ENCODE assay signal across 8 cellular contexts in the genomic region with DNA sequence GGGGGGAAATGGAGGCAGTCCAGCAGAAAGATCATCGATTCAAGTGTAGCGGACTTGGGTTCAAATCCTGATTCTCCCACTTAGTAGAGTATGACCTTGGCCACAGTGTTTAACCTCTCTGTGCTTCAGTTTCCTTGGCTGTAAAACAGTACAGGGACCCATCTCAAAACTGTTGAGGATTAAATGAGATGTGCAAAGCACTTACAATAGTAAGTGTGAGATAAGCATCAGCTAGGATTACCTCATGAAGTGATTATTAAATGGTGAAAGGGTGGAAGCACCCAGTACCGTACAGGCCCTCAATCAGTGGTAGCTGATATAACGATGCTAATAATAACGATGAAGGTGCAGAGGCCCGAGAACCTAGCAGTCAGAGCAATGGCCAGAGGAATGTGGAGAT. TPM values are rescaled to one million over a fixed set of nuclear protein-coding genes. Genes with fewer than 3 reads are reported as not detected.
A peak's percentile ranks its signal among the peaks of the same experiment; 100 is the strongest.
DNase-seq lines count a peak whose midpoint lies in the region; ATAC-seq and TF ChIP-seq lines count a peak whose summit lies in the region.

No MANE protein-coding gene starts in this region.

- no peaks in the 10 kb centered on the region for H3K27me3 Mint-ChIP-seq in Calu3 (ENCODE audit: unreplicated experiment)
- no peaks in the 10 kb centered on the region for H3K27me3 Mint-ChIP-seq in activated naive CD8-positive, alpha-beta T cell
- H3K27me3 Mint-ChIP-seq in naive B cell = peaks cover 0 to 7% (median 0%) of the 10 kb centered on the region in 3 donors

- TF ChIP-seq CTCF in Calu3 (IDR thresholded peaks at IDR 0.05; ENCODE audit: unreplicated experiment) = no peak

- ATAC-seq in HG02938 (IDR thresholded peaks at IDR 0.05; ENCODE audit: unreplicated experiment) (peak; percentile 2), naive B cell (ENCODE audit: low read depth in 2 of 2) (peak in 1 of 2 donors; percentile 2)

- CTCF ChIA-PET in Calu3 (lab: Charles Lee) = interaction anchor here (0.7 to 3.2 kb wide), 7 partner anchors 11 to 103 kb away, joined by 4 to 51 read pairs (median 5); partner anchors contain the start of genes NCBP2L and TSC22D3

- H3K36me3 Mint-ChIP-seq in Calu3 (ENCODE audit: insufficient read depth, unreplicated experiment) (peaks cover 30% of the 10 kb centered on the region), naive B cell (peaks cover 0 to 8% of the 10 kb centered on the region in 2 donors)
- no peaks in the 10 kb centered on the region for H3K36me3 Mint-ChIP-seq in activated naive CD8-positive, alpha-beta T cell

- H3K27ac Mint-ChIP-seq in Calu3 (ENCODE audit: unreplicated experiment) = peak overlapping the region; percentile 63
- peak overlapping the region; percentile 83 for H3K27ac Mint-ChIP-seq in activated naive CD8-positive, alpha-beta T cell
- peak overlapping the region; percentile 98 to 100 (median 99) for H3K27ac Mint-ChIP-seq in naive B cell

- DNase-seq in Calu3 = no peak
- DNase-seq in naive B cell = no peak
- DNase-seq in NCI-H1436 (lab: John Stamatoyannopoulos, UW) = no peak
- DNase-seq in NCI-H187 (lab: John Stamatoyannopoulos, UW) = no peak
- DNase-seq in posterior vena cava (ENCODE audit: low spot score) = no peak
- no peak for DNase-seq in stimulated activated CD4-positive, alpha-beta T cell treated with anti-CD3 and anti-CD28 coated beads, Interleukin-4, amount 100 ng/mL, for 4 hours

- intact Hi-C loops in Calu3 (cut with micrococcal nuclease; ENCODE audit: unreplicated experiment) = loop anchor here (1.0 to 2.0 kb wide), 2 partner anchors 45 to 103 kb away; partner anchors contain the start of gene NCBP2L
- intact Hi-C loops in posterior vena cava (cut with DNase I) = loop anchor here in 1 of 2 donors (5.0 kb wide), 1 partner anchor 104 kb away; the partner anchor contains the start of genes NCBP2L and TSC22D3

- H3K9me3 Mint-ChIP-seq in Calu3 (ENCODE audit: low read depth, unreplicated experiment) = no peaks in the 10 kb centered on the region
- H3K9me3 Mint-ChIP-seq in activated naive CD8-positive, alpha-beta T cell (ENCODE audit: low read depth) = no peaks in the 10 kb centered on the region
- no peaks in the 10 kb centered on the region for H3K9me3 Mint-ChIP-seq in naive B cell

- no TSS peak for BruUV-seq in Calu3 (replicated peaks; lab: Mats Ljungman, UMichigan)

- H3K4me3 Mint-ChIP-seq in Calu3 (ENCODE audit: low read depth, unreplicated experiment) = no peak overlapping the region
- peak overlapping the region; percentile 47 for H3K4me3 Mint-ChIP-seq in activated naive CD8-positive, alpha-beta T cell
- peak overlapping the region; percentile 27 to 96 (median 78) for H3K4me3 Mint-ChIP-seq in naive B cell

- H3K4me1 Mint-ChIP-seq in Calu3 (ENCODE audit: low read depth, unreplicated experiment) = peaks cover 36% of the 10 kb centered on the region
- peaks cover 52% of the 10 kb centered on the region for H3K4me1 Mint-ChIP-seq in activated naive CD8-positive, alpha-beta T cell (ENCODE audit: low read depth)
- peaks cover 38 to 56% (median 45%) of the 10 kb centered on the region in 3 donors for H3K4me1 Mint-ChIP-seq in naive B cell

RNA-seq across cellular contexts. Expression of gene PRPS1, which starts 45.1 kb away (rescaled TPM):
- total RNA-seq in Calu3 (2022) (62.5 and 72.5 TPM in 2 replicates), posterior vena cava (10 to 100 TPM; 30.2 to 32.7 TPM)
- polyA plus RNA-seq in naive B cell (ENCODE audit: low read depth in 6 of 6) = 10 to 100 TPM; 49.4 to 74.9 (median 53.8) TPM
